ENCODE assay signal across 1 cellular context in the genomic region with DNA sequence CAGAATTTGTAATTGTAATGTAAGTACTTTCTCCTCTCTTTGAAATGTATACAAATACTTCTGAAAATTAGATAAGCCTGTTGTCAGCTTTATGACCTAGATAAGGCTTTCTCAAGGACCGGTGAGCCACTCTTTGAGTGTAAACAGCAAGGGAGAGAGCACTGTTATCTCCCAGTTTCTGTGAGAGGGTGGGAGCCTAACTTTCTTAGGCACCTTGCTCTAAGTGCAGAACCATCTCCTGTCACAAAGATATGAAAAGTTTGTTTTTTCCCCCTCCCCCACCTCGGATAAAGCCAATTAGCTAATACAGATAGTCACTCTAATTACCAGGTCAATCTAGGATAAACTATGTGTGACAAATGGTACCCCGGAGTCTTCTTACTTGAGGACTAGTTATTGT.
TF ChIP-seq lines count a peak whose summit lies in the region.

No MANE protein-coding gene starts in this region.

TF ChIP-seq in GM23338, 12 proteins besides CTCF, POLR2A, EP300 and RAD21 (continued from another document):
- TF ChIP-seq, protein P1, sequence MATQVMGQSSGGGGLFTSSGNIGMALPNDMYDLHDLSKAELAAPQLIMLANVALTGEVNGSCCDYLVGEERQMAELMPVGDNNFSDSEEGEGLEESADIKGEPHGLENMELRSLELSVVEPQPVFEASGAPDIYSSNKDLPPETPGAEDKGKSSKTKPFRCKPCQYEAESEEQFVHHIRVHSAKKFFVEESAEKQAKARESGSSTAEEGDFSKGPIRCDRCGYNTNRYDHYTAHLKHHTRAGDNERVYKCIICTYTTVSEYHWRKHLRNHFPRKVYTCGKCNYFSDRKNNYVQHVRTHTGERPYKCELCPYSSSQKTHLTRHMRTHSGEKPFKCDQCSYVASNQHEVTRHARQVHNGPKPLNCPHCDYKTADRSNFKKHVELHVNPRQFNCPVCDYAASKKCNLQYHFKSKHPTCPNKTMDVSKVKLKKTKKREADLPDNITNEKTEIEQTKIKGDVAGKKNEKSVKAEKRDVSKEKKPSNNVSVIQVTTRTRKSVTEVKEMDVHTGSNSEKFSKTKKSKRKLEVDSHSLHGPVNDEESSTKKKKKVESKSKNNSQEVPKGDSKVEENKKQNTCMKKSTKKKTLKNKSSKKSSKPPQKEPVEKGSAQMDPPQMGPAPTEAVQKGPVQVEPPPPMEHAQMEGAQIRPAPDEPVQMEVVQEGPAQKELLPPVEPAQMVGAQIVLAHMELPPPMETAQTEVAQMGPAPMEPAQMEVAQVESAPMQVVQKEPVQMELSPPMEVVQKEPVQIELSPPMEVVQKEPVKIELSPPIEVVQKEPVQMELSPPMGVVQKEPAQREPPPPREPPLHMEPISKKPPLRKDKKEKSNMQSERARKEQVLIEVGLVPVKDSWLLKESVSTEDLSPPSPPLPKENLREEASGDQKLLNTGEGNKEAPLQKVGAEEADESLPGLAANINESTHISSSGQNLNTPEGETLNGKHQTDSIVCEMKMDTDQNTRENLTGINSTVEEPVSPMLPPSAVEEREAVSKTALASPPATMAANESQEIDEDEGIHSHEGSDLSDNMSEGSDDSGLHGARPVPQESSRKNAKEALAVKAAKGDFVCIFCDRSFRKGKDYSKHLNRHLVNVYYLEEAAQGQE (IDR thresholded peaks at IDR 0.05; ENCODE audit: unreplicated experiment): no peak
